ENCODE assay signal across 13 cellular contexts in the genomic region with DNA sequence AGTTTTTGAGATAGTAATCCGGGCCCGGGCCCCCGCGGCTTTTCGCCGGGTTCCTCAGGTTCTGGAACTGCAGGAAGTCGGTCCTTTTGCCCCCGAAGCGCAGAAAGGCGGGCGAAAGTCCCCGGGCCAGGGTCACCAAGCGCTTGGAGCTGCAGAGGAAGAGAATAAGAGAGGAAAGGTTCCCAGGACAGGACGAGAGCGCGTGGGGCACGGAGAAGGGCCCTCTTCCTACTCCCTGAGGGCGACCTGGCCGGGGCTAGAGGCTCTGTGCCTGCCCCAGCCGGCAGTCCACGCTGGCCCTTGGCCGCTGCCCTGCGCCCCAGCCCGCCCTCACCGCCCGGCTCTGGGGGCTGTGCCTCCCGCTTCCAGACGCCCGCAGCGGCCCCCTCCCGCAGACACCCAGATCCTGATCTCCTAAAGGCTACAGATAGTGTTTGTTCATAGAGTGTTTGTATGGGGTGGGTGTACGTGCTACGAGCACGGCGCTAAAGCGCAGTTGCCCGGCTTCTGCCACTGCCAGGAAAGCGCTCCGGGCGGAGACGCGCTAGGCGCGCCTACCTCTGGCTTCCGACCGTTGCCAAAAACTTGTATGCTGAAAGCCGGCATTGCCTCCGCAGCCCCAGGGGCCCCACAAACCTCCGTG. TPM values are rescaled to one million over a fixed set of nuclear protein-coding genes. Genes with fewer than 3 reads are reported as not detected.
DNase-seq lines count a peak whose midpoint lies in the region; ATAC-seq and TF ChIP-seq lines count a peak whose summit lies in the region.
"Had no signal": no experiment of that assay in that cellular context is flagged by ENCODE, and none has a peak within 500 bp of the region (broad histone marks: within the 10 kb centered on the region; RNA-seq: fewer than 3 reads in every experiment).

No MANE protein-coding gene starts in this region.

- H3K27me3 ChIP-seq in HUES48 (ENCODE audit: control insufficient read depth, insufficient read depth, low read length) (peaks cover 97% of the 10 kb centered on the region), prostate gland (replicated peaks; ENCODE audit: insufficient read depth) (peaks cover 29% of the 10 kb centered on the region), right lobe of liver (peaks cover 4 to 34% of the 10 kb centered on the region in 2 donors)

- no peak for TF ChIP-seq POLR2A in prostate gland (IDR thresholded peaks at IDR 0.05)
- no peak for TF ChIP-seq POLR2A in right lobe of liver (IDR thresholded peaks at IDR 0.05)

- H3K9ac ChIP-seq in ES-I3 (ENCODE audit: low read depth, low read length) (peak overlapping the region; percentile 61), HUES48 (ENCODE audit: low read depth, low read length) (no peak overlapping the region)

- WGBS in prostate gland = 3% methylated on average over 48 of the region's 49 CpGs
- 2% methylated on average over 16 of the region's 49 CpGs for WGBS in right lobe of liver (ENCODE audit: insufficient coverage, low coverage, low lambda C conversion rate, missing lambda C conversion rate)

- H3K27ac ChIP-seq in HUES48 (ENCODE audit: low read depth, low read length) (no peak overlapping the region), prostate gland (peak overlapping the region in 1 of 2 donors; percentile 21), right lobe of liver (no peak overlapping the region)
- H3K27ac ChIP-seq: SJSA1 had no signal

- intact Hi-C loops in prostate gland (cut with DNase I) (loop anchor here (10.0 kb wide), 2 partner anchors 148 to 278 kb away; no protein-coding TSS in a partner anchor), right lobe of liver (cut with DNase I) (no loop called here)

- no peak for ATAC-seq in right lobe of liver

- DNase-seq in fibroblast of mammary gland (ENCODE audit: low read depth) (peak; percentile 8), prostate gland (ENCODE audit: low spot score) (no peak), right lobe of liver (no peak), NCI-H1092 treated with DMSO at 0.1 percent for 48 hours (lab: John Stamatoyannopoulos, UW) (no peak)
- DNase-seq in activated naive CD4-positive, alpha-beta T cell treated with anti-CD3 and anti-CD28 coated beads, Interleukin-2, amount 50 U/mL, for 16 hours = no peak
- DNase-seq in activated naive CD4-positive, alpha-beta T cell treated with Interleukin-2 at 50 U/mL for 16 hours = no peak
- DNase-seq: cortex of kidney; GDM1; NCI-H1694; stimulated activated CD4-positive, alpha-beta T cell treated with anti-CD3 and anti-CD28 coated beads, Interleukin-12 subunit alpha, Interleukin-12 subunit beta, amount 100 ng/mL, for 4 hours had no signal

- TF ChIP-seq CTCF in fibroblast of mammary gland (conservative IDR thresholded peaks at IDR 0.05; ENCODE audit: control insufficient read depth, insufficient read depth, low read depth, low read length) = no peak
- no peak for TF ChIP-seq CTCF in prostate gland (IDR thresholded peaks at IDR 0.05)
- TF ChIP-seq CTCF in right lobe of liver (IDR thresholded peaks at IDR 0.05) = no peak

- H3K9me3 ChIP-seq in ES-I3 (ENCODE audit: control insufficient read depth, insufficient read depth, low read length) = no peaks in the 10 kb centered on the region
- no peaks in the 10 kb centered on the region for H3K9me3 ChIP-seq in HUES48 (ENCODE audit: control insufficient read depth, insufficient read depth, low read length)
- H3K9me3 ChIP-seq in prostate gland = no peaks in the 10 kb centered on the region
- H3K9me3 ChIP-seq in right lobe of liver = no peaks in the 10 kb centered on the region
- H3K9me3 ChIP-seq: SJSA1 had no signal

- H3K36me3 ChIP-seq in ES-I3 (ENCODE audit: insufficient read depth, low read length) (no peaks in the 10 kb centered on the region), HUES48 (ENCODE audit: control insufficient read depth, insufficient read depth, low read length) (no peaks in the 10 kb centered on the region), prostate gland (no peaks in the 10 kb centered on the region), right lobe of liver (no peaks in the 10 kb centered on the region)
- H3K36me3 ChIP-seq: SJSA1 had no signal

- peaks cover 3% of the 10 kb centered on the region; the same call in 1 of the 2 replicates for H3K4me1 ChIP-seq in ES-I3 (ENCODE audit: insufficient read depth, low read length)
- peaks cover 30% of the 10 kb centered on the region for H3K4me1 ChIP-seq in HUES48 (ENCODE audit: control insufficient read depth, insufficient read depth, low read length)
- peaks cover 2% of the 10 kb centered on the region for H3K4me1 ChIP-seq in prostate gland (replicated peaks)
- peaks cover 0 to 21% (median 5%) of the 10 kb centered on the region in 4 donors for H3K4me1 ChIP-seq in right lobe of liver
- H3K4me1 ChIP-seq: SJSA1 had no signal

- peak overlapping the region; percentile 60 for H3K4me3 ChIP-seq in HUES48 (ENCODE audit: low read depth, low read length)
- H3K4me3 ChIP-seq in fibroblast of mammary gland (ENCODE audit: control insufficient read depth, low read depth, low read length) = no peak overlapping the region
- H3K4me3 ChIP-seq in prostate gland = peak overlapping the region; percentile 24 to 25
- H3K4me3 ChIP-seq in right lobe of liver = no peak overlapping the region
- H3K4me3 ChIP-seq: SJSA1 had no signal

RNA-seq across cellular contexts. Expression of a gene that starts 3.2 kb away (rescaled TPM):
- total RNA-seq in prostate gland (1 to 10 TPM; 2.4 to 4.7 TPM), right lobe of liver (not detected)
- total RNA-seq: SJSA1 had no signal

Comparison
In these comparisons a context has a peak if more than half of its experiments do, and no peak if none do; other contexts are left out.
1. H3K4me3 ChIP-seq: peak in HUES48 (single experiment) and prostate gland (2 of 2); none in fibroblast of mammary gland (single experiment) and right lobe of liver (0 of 3).